Comparison of ENCODE assay signal across 1 cellular context in the genomic region with DNA sequence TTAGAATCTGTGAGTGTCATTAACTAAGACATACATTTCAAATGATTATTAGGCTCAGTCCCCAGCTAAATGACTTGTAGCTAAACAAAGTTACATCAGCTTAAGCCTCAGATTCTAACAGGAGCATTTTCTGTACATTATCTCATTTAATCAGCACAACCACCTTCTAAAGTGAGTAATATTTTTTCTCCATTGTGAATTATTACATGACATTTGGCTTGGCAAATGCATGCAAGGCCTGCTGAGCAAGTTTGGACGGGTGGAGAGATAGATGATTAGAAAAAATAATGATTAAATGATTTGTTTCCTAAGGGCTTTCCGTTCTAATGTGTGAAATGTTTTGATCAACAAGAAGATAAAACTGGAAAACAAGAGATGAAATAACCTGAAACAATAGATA.
TF ChIP-seq lines count a peak whose summit lies in the region.

No MANE protein-coding gene starts in this region.

TF ChIP-seq in IMR-90, 13 proteins besides CTCF, POLR2A, EP300 and RAD21 (continued from another document):
- TF ChIP-seq USF2 (IDR thresholded peaks at IDR 0.05; ENCODE audit: low read depth, low read length) (no peak), MXI1 (IDR thresholded peaks at IDR 0.05; ENCODE audit: borderline replicate concordance, low read depth, low read length) (no peak), CEBPB (IDR thresholded peaks at IDR 0.05; ENCODE audit: low read depth, low read length) (no peak), MAFK (IDR thresholded peaks at IDR 0.05; ENCODE audit: low read depth, low read length) (no peak), CHD1 (IDR thresholded peaks at IDR 0.05; ENCODE audit: low read depth, low read length) (no peak), FOS (IDR thresholded peaks at IDR 0.05; ENCODE audit: low read depth, low read length) (no peak), SMC3 (IDR thresholded peaks at IDR 0.05; ENCODE audit: low read depth, low read length) (no peak), RFX5 (IDR thresholded peaks at IDR 0.05; ENCODE audit: low read depth, low read length) (no peak), RCOR1 (IDR thresholded peaks at IDR 0.05; ENCODE audit: insufficient replicate concordance, low read length) (no peak), MAZ (IDR thresholded peaks at IDR 0.05; ENCODE audit: borderline replicate concordance, low read depth, low read length) (no peak)
